8 cellular contexts compared by ENCODE assay signal in genomic region chr6:138403801-138404665, GRCh38. TPM values are rescaled to one million over a fixed set of nuclear protein-coding genes. Genes with fewer than 3 reads are reported as not detected.
A peak's percentile ranks its signal among the peaks of the same experiment; 100 is the strongest.
DNase-seq lines count a peak whose midpoint lies in the region; ATAC-seq and TF ChIP-seq lines count a peak whose summit lies in the region.

Gene HEBP2 (plus strand): TSS chr6:138404223. CDS start chr6:138404496, 273 bp downstream.

- ATAC-seq in HG02763 (IDR thresholded peaks at IDR 0.05; ENCODE audit: unreplicated experiment) = peak; percentile 71
- ATAC-seq in activated naive CD8-positive, alpha-beta T cell treated with anti-CD3 and anti-CD28 coated beads, Interleukin-2, amount 50 U/mL, for 24 hours = peak; percentile 88

- intact Hi-C loops in cardiac septum (cut with DNase I) = loop anchor here (5.0 kb wide), 2 partner anchors 117 to 287 kb away; no protein-coding TSS in a partner anchor

- DNase-seq in NCI-H1417 treated with DMSO at 0.1 percent for 48 hours (lab: John Stamatoyannopoulos, UW) (peak; percentile 85), SW480 (ENCODE audit: low spot score) (peak; percentile 93), cardiac septum (ENCODE audit: low spot score) (peak; percentile 99), pons (ENCODE audit: low spot score) (peak; percentile 59), type B pancreatic cell (ENCODE audit: extremely low spot score, unreplicated experiment) (peak; percentile 95)
- peak; percentile 93 for DNase-seq in activated naive CD8-positive, alpha-beta T cell treated with anti-CD3 and anti-CD28 coated beads, Interleukin-2, amount 50 U/mL, for 24 hours

- TF ChIP-seq CTCF in GM12873 (IDR thresholded peaks at IDR 0.05; ENCODE audit: insufficient read depth, low read depth, low read length, missing control alignments) (peak; percentile 42), type B pancreatic cell (conservative IDR thresholded peaks at IDR 0.05) (peak; percentile 85)

- peaks cover 2% of the 10 kb centered on the region for H3K27me3 Mint-ChIP-seq in activated naive CD8-positive, alpha-beta T cell treated with anti-CD3 and anti-CD28 coated beads, Interleukin-2, amount 50 U/mL, for 24 hours
- H3K27me3 Mint-ChIP-seq in type B pancreatic cell = no peaks in the 10 kb centered on the region

- H3K27ac Mint-ChIP-seq in activated naive CD8-positive, alpha-beta T cell treated with anti-CD3 and anti-CD28 coated beads, Interleukin-2, amount 50 U/mL, for 24 hours = peak within 1 kb of the TSS; percentile 76
- H3K27ac Mint-ChIP-seq in type B pancreatic cell = peak within 1 kb of the TSS; percentile 74

- peaks cover 17% of the 10 kb centered on the region for H3K36me3 Mint-ChIP-seq in activated naive CD8-positive, alpha-beta T cell treated with anti-CD3 and anti-CD28 coated beads, Interleukin-2, amount 50 U/mL, for 24 hours (ENCODE audit: low read depth)
- H3K36me3 Mint-ChIP-seq in type B pancreatic cell = peaks cover 27% of the 10 kb centered on the region

- H3K4me1 Mint-ChIP-seq in activated naive CD8-positive, alpha-beta T cell treated with anti-CD3 and anti-CD28 coated beads, Interleukin-2, amount 50 U/mL, for 24 hours = peaks cover 17% of the 10 kb centered on the region
- peaks cover 11% of the 10 kb centered on the region for H3K4me1 Mint-ChIP-seq in type B pancreatic cell (ENCODE audit: unreplicated experiment)

- peak within 1 kb of the TSS; percentile 80 for H3K4me3 Mint-ChIP-seq in activated naive CD8-positive, alpha-beta T cell treated with anti-CD3 and anti-CD28 coated beads, Interleukin-2, amount 50 U/mL, for 24 hours
- peak within 1 kb of the TSS; percentile 94 for H3K4me3 Mint-ChIP-seq in type B pancreatic cell

- H3K9me3 Mint-ChIP-seq in activated naive CD8-positive, alpha-beta T cell treated with anti-CD3 and anti-CD28 coated beads, Interleukin-2, amount 50 U/mL, for 24 hours = no peaks in the 10 kb centered on the region
- no peaks in the 10 kb centered on the region for H3K9me3 Mint-ChIP-seq in type B pancreatic cell

RNA-seq across cellular contexts. Expression of gene HEBP2, which starts in this region (rescaled TPM):
- total RNA-seq in cardiac septum = 98.9 TPM
- 68.9 and 112 TPM in 2 replicates for total RNA-seq in type B pancreatic cell (ENCODE audit: low replicate concordance)

Comparison
In these comparisons a context has a peak if more than half of its experiments do, and no peak if none do; other contexts are left out.
1. Peak in every context shown above with its lines: DNase-seq and ATAC-seq.